ENCODE assay signal across 1 cellular context in the genomic region with DNA sequence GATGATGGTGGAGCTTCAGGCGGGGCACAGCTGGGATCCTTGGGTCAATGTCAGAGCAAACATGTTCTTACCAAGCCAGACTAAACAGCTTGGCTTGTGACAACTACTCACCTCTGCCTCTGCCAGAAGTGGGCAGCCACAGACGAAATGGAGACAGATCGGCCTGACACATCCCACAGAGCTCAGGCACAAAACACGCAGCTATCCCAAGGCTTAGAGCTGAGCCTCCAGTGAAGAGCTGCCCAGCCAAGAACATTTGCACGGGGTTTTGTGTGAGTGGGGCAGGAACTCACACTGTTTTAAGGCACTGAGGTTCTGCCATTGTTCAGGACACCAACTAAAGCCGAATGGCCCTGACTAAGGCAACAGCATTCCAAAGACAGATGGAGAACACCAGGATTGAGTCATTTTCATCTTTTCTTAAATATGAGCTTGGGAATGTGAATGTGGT.
TF ChIP-seq lines count a peak whose summit lies in the region.

No MANE protein-coding gene starts in this region.

TF ChIP-seq in SK-N-SH, 30 proteins besides CTCF, POLR2A, EP300 and RAD21:
- TF ChIP-seq TEAD4 (IDR thresholded peaks at IDR 0.05; ENCODE audit: borderline replicate concordance, insufficient read depth): peak; percentile 76; the same call in 1 of the 2 replicates
- TF ChIP-seq, protein P1, sequence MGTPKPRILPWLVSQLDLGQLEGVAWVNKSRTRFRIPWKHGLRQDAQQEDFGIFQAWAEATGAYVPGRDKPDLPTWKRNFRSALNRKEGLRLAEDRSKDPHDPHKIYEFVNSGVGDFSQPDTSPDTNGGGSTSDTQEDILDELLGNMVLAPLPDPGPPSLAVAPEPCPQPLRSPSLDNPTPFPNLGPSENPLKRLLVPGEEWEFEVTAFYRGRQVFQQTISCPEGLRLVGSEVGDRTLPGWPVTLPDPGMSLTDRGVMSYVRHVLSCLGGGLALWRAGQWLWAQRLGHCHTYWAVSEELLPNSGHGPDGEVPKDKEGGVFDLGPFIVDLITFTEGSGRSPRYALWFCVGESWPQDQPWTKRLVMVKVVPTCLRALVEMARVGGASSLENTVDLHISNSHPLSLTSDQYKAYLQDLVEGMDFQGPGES (IDR thresholded peaks at IDR 0.05; ENCODE audit: low read depth, low read length): no peak
- peak; percentile 67; the same call in 1 of the 2 replicates for TF ChIP-seq FOSL2 (IDR thresholded peaks at IDR 0.05; ENCODE audit: borderline replicate concordance, low read depth)
